ENCODE assay signal across 27 cellular contexts in genomic region chr13:88675997-88676396, GRCh38.
"Had no signal": no experiment of that assay in that cellular context is flagged by ENCODE, and none has a peak within 500 bp of the region (broad histone marks: within the 10 kb centered on the region; RNA-seq: fewer than 3 reads in every experiment).

No MANE protein-coding gene starts in this region.

- DNase-seq: colonic mucosa; cortex of kidney; dermis blood vessel endothelial cell; dorsolateral prefrontal cortex; effector CD4-positive, alpha-beta T cell; effector CD8-positive, alpha-beta T cell; effector memory CD4-positive, alpha-beta T cell; effector memory CD8-positive, alpha-beta T cell; endodermal cell; esophagus squamous epithelium; foreskin fibroblast; foreskin keratinocyte; foreskin melanocyte; gastrocnemius medialis; glutamatergic neuron; head of caudate nucleus; heart left ventricle; heart right ventricle had no signal

- FAIRE-seq: colon, endometrium, endothelial cell of umbilical vein, frontal cortex had no signal

- H3K36me3 ChIP-seq: colonic mucosa, esophagus muscularis mucosa, esophagus squamous epithelium, gastrocnemius medialis, gastroesophageal sphincter, heart left ventricle, heart right ventricle had no signal

- ATAC-seq: effector memory CD8-positive, alpha-beta T cell; esophagus mucosa; foreskin keratinocyte; gastrocnemius medialis; gastroesophageal sphincter; heart left ventricle; heart right ventricle had no signal

- H3K4me3 Mint-ChIP-seq: dendritic cell treated with granulocyte-macrophage colony-stimulating factor and Interleukin-4, amounts not matched to agents 40 ng/mL and 50 ng/mL, for 4 days; effector memory CD8-positive, alpha-beta T cell; endodermal cell had no signal

- H3K4me1 ChIP-seq: colonic mucosa, esophagus muscularis mucosa, esophagus squamous epithelium, foreskin keratinocyte, gastrocnemius medialis, gastroesophageal sphincter, heart left ventricle, heart right ventricle had no signal

- H3K27ac Mint-ChIP-seq: dendritic cell treated with granulocyte-macrophage colony-stimulating factor and Interleukin-4, amounts not matched to agents 40 ng/mL and 50 ng/mL, for 4 days; effector memory CD8-positive, alpha-beta T cell; endodermal cell had no signal

- H3K27ac ChIP-seq: colonic mucosa, coronary artery, dorsolateral prefrontal cortex, esophagus muscularis mucosa, esophagus squamous epithelium, foreskin keratinocyte, gastrocnemius medialis, gastroesophageal sphincter, heart left ventricle, heart right ventricle had no signal

- H3K9me3 Mint-ChIP-seq: endodermal cell had no signal

- H3K27me3 ChIP-seq: colonic mucosa, dorsolateral prefrontal cortex, esophagus muscularis mucosa, esophagus squamous epithelium, foreskin keratinocyte, gastrocnemius medialis, gastroesophageal sphincter, heart left ventricle, heart right ventricle had no signal

- H3K27me3 Mint-ChIP-seq: dendritic cell treated with granulocyte-macrophage colony-stimulating factor and Interleukin-4, amounts not matched to agents 40 ng/mL and 50 ng/mL, for 4 days; effector memory CD8-positive, alpha-beta T cell had no signal

- H3K9me3 ChIP-seq: colonic mucosa, esophagus muscularis mucosa, esophagus squamous epithelium, gastrocnemius medialis, gastroesophageal sphincter had no signal

- H3K4me1 Mint-ChIP-seq: endodermal cell had no signal

- H3K4me3 ChIP-seq: colonic mucosa, coronary artery, dorsolateral prefrontal cortex, esophagus muscularis mucosa, esophagus squamous epithelium, gastrocnemius medialis, gastroesophageal sphincter, heart left ventricle, heart right ventricle had no signal
